In the genomic region with DNA sequence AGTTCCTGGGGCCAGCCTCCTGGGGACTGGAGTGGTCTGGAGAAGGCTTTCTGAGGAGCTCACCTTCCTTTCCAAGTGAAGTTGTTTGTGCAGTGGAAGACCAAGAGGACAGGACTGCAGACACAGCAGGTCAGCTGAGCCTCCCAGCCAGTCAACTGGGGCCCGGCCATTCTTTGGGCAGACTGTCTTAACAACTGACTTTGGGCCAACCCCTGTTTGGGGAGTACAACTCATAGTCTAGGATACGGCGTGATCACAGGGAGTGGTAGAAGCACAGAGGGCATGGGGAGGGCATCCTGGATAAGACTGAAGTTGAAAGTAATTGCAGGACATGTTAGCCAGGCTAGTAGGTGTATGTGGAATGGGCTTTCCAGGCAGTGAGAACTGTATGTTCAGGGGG, we compare ENCODE assay signal across 23 cellular contexts. TPM values are rescaled to one million over a fixed set of nuclear protein-coding genes. Genes with fewer than 3 reads are reported as not detected.
DNase-seq lines count a peak whose midpoint lies in the region; ATAC-seq, FAIRE-seq and TF ChIP-seq lines count a peak whose summit lies in the region.
"Had no signal": no experiment of that assay in that cellular context is flagged by ENCODE, and none has a peak within 500 bp of the region (broad histone marks: within the 10 kb centered on the region; RNA-seq: fewer than 3 reads in every experiment).

No MANE protein-coding gene starts in this region.

- TF ChIP-seq EP300 in HepG2 (IDR thresholded peaks at IDR 0.05; ENCODE audit: low read depth in 2 of 2, low read length in 2 of 2) (no peak), HepG2 (CRISPR knock-in tag; IDR thresholded peaks at IDR 0.05; ENCODE audit: borderline replicate concordance) (no peak), transverse colon (IDR thresholded peaks at IDR 0.05; ENCODE audit: low read depth) (no peak)

- H3K4me1 Mint-ChIP-seq in T-helper 17 cell, result peaks cover 5% of the 10 kb centered on the region
- H3K4me1 Mint-ChIP-seq: stimulated activated naive B cell treated with anti-CD40 and anti-IgM and Interleukin-4, amounts not matched to agents 10 μg/mL and 1 μg/mL and 100 μg/mL, for 72 hours had no signal

- no peak overlapping the region for H2AFZ ChIP-seq in HepG2 (ENCODE audit: low read length)
- H2AFZ ChIP-seq in smooth muscle cell (ENCODE audit: low read depth), result no peak overlapping the region

- H3K4me3 ChIP-seq in HepG2 (replicated peaks in 1 of 3; ENCODE audit: insufficient read depth in 1 of 3, low read depth in 2 of 3, low read length in 3 of 3) (no peak overlapping the region), gastrocnemius medialis (no peak overlapping the region), esophagus squamous epithelium (no peak overlapping the region), transverse colon (no peak overlapping the region), smooth muscle cell (no peak overlapping the region)
- H3K4me3 ChIP-seq: esophagus muscularis mucosa, gastroesophageal sphincter, testis had no signal

- H3K9ac ChIP-seq in HepG2 (ENCODE audit: insufficient read depth, low read depth, low read length) (no peak overlapping the region), smooth muscle cell (ENCODE audit: low read depth) (no peak overlapping the region)

- H3K27me3 ChIP-seq in HepG2 (ENCODE audit: control insufficient read depth in 1 of 2, insufficient read depth in 2 of 2, low read length in 2 of 2) (no peaks in the 10 kb centered on the region), gastrocnemius medialis (no peaks in the 10 kb centered on the region), esophagus squamous epithelium (no peaks in the 10 kb centered on the region), transverse colon (no peaks in the 10 kb centered on the region), smooth muscle cell (ENCODE audit: low read depth) (no peaks in the 10 kb centered on the region)
- H3K27me3 ChIP-seq: esophagus muscularis mucosa, gastroesophageal sphincter, testis had no signal

- POLR2A ChIA-PET in HepG2 (lab: Yijun Ruan, JAX), result interaction anchor here (2.8 kb wide), 1 partner anchor 31 kb away, joined by 25 read pairs; no protein-coding TSS in a partner anchor

- H3K79me2 ChIP-seq in HepG2 (ENCODE audit: insufficient read depth, low read length) (peaks cover 2% of the 10 kb centered on the region), smooth muscle cell (ENCODE audit: low read depth) (no peaks in the 10 kb centered on the region)

- H3K36me3 ChIP-seq in HepG2 (replicated peaks in 1 of 2; ENCODE audit: control insufficient read depth in 1 of 2, insufficient read depth in 2 of 2, low read length in 2 of 2) (peaks cover 6 to 45% of the 10 kb centered on the region in 2 experiments), gastrocnemius medialis (peaks cover 0 to 24% of the 10 kb centered on the region in 2 donors), esophagus squamous epithelium (peaks cover 0 to 43% (median 3%) of the 10 kb centered on the region in 3 donors), transverse colon (no peaks in the 10 kb centered on the region), smooth muscle cell (ENCODE audit: low read depth) (peaks cover 4% of the 10 kb centered on the region)

- no peak overlapping the region for H3K4me2 ChIP-seq in HepG2 (ENCODE audit: low read depth, low read length)
- no peak overlapping the region for H3K4me2 ChIP-seq in smooth muscle cell

- no peaks in the 10 kb centered on the region for H3K9me3 ChIP-seq in T-helper 17 cell (ENCODE audit: control insufficient read depth, low read length, poor library complexity, severe bottlenecking)
- H3K9me3 ChIP-seq in HepG2 (ENCODE audit: low read length), result no peaks in the 10 kb centered on the region
- no peaks in the 10 kb centered on the region for H3K9me3 ChIP-seq in gastrocnemius medialis
- H3K9me3 ChIP-seq in esophagus squamous epithelium, result no peaks in the 10 kb centered on the region
- H3K9me3 ChIP-seq in transverse colon, result no peaks in the 10 kb centered on the region
- H3K9me3 ChIP-seq in smooth muscle cell (replicated peaks; ENCODE audit: low read depth), result no peaks in the 10 kb centered on the region
- H3K9me3 ChIP-seq: esophagus muscularis mucosa, gastroesophageal sphincter, testis had no signal

- TF ChIP-seq CTCF in HepG2 (CRISPR knock-in tag; IDR thresholded peaks at IDR 0.05), result no peak
- no peak for TF ChIP-seq CTCF in gastrocnemius medialis (IDR thresholded peaks at IDR 0.05 in 4 of 5, conservative IDR thresholded peaks at IDR 0.05 in 1 of 5)
- TF ChIP-seq CTCF in esophagus squamous epithelium (IDR thresholded peaks at IDR 0.05), result no peak
- TF ChIP-seq CTCF in transverse colon (IDR thresholded peaks at IDR 0.05), result no peak
- TF ChIP-seq CTCF in smooth muscle cell (IDR thresholded peaks at IDR 0.05; ENCODE audit: borderline replicate concordance, insufficient read depth, poor library complexity, severe bottlenecking), result no peak

- H3K4me3 Mint-ChIP-seq in T-helper 17 cell, result peak overlapping the region; percentile 25
- H3K4me3 Mint-ChIP-seq: activated T-helper 1 cell treated with anti-CD3 and anti-CD28 coated beads, Interleukin-12 subunit alpha, Interleukin-12 subunit beta, Interleukin-2, Interleukin-4 antibody, amounts not matched to agents 30 ng/mL and 10 ng/mL and 1 ng/mL, durations not matched to agents 14 hours and 24 hours and 36 hours; CD8-positive, alpha-beta T cell; effector memory CD8-positive, alpha-beta T cell; natural killer cell treated with Interleukin-12 subunit alpha and Interleukin-12 subunit beta and Interleukin-15 and Interleukin-18, amount 100 ng/mL, for 72 hours; stimulated activated naive B cell treated with anti-CD40 and anti-IgM and Interleukin-4, amounts not matched to agents 10 μg/mL and 1 μg/mL and 100 μg/mL, for 72 hours had no signal

- WGBS in HepG2 (ENCODE audit: low lambda C conversion rate), result 100% methylated on average over 3 of the region's 3 CpGs
- WGBS in esophagus squamous epithelium, 2 donors, result 75 to 80% methylated on average over 1 to 2 of the region's 3 CpGs
- WGBS in transverse colon (ENCODE audit: low coverage in 1 of 2), 2 donors, result 76% methylated on average over 3 of the region's 3 CpGs; no CpG with 5 or more reads in 1 of the 2 donors
- 97% methylated on average over 3 of the region's 3 CpGs for WGBS in smooth muscle cell (ENCODE audit: low lambda C conversion rate)

- no peaks in the 10 kb centered on the region for H3F3A ChIP-seq in smooth muscle cell (ENCODE audit: low read depth)

- no peak for TF ChIP-seq POLR2A in HepG2 (IDR thresholded peaks at IDR 0.05; ENCODE audit: insufficient read depth in 1 of 2, low read depth in 2 of 2, low read length in 2 of 2)
- no peak for TF ChIP-seq POLR2A in gastrocnemius medialis (IDR thresholded peaks at IDR 0.05)
- no peak for TF ChIP-seq POLR2A in esophagus squamous epithelium (IDR thresholded peaks at IDR 0.05)
- TF ChIP-seq POLR2A in transverse colon (IDR thresholded peaks at IDR 0.05), result no peak

- H3K36me3 Mint-ChIP-seq in T-helper 17 cell (ENCODE audit: low read depth), result peaks cover 12% of the 10 kb centered on the region

- H4K20me1 ChIP-seq in HepG2 (ENCODE audit: insufficient read depth, low read length) (no peaks in the 10 kb centered on the region), smooth muscle cell (ENCODE audit: low read depth) (no peaks in the 10 kb centered on the region)

- DNase-seq in T-helper 17 cell (no peak), Right ventricle myocardium superior (no peak), HepG2 (ENCODE audit: low spot score) (no peak), gastrocnemius medialis (peak; percentile 74 to 78), SHP77 treated with DMSO at 0.1 percent for 48 hours (lab: John Stamatoyannopoulos, UW) (no peak), esophagus squamous epithelium (lab: John Stamatoyannopoulos, UW) (no peak), transverse colon (no peak), smooth muscle cell (lab: John Stamatoyannopoulos, UW; ENCODE audit: unreplicated experiment) (no peak)
- DNase-seq: CD8-positive, alpha-beta T cell; effector memory CD8-positive, alpha-beta T cell; GDM1; NCI-H1930; NCI-H2227 treated with DMSO at 0.1 percent for 48 hours; NCI-H82; stimulated activated CD4-positive, alpha-beta T cell treated with anti-CD3 and anti-CD28 coated beads, Interleukin-2, amount 100 ng/mL, for 48 hours; stimulated activated naive B cell treated with anti-CD40 and anti-IgM and Interleukin-4, amounts not matched to agents 10 μg/mL and 1 μg/mL and 100 μg/mL, for 72 hours; testis had no signal

- in situ Hi-C loops in HepG2 (cut with HindIII; ENCODE audit: extremely low pct_ligation_motif_present, low pct_unique_long_range_greater_than_20kb) (no loop called here), gastrocnemius medialis (cut with MboI; ENCODE audit: low sequenced_read_pairs in 4 of 4) (no loop called here), transverse colon (cut with MboI; ENCODE audit: low pct_ligation_motif_present in 1 of 4, low pct_unique_long_range_greater_than_20kb in 1 of 4, low sequenced_read_pairs in 3 of 4) (no loop called here)

- FAIRE-seq in HepG2 (lab: Jason Lieb, UNC), result no peak
- FAIRE-seq: astrocyte had no signal

- BruUV-seq in HepG2 (replicated peaks; lab: Mats Ljungman, UMichigan), result no TSS peak

- ATAC-seq in T-helper 17 cell, result no peak
- peak; percentile 74 for ATAC-seq in Right ventricle myocardium superior (ENCODE audit: poor library complexity)
- no peak for ATAC-seq in HepG2
- ATAC-seq in gastrocnemius medialis, result peak; percentile 82 to 87
- ATAC-seq: activated naive CD4-positive, alpha-beta T cell treated with anti-CD3 and anti-CD28 coated beads, Interleukin-2, amount 50 U/mL, for 72 hours; CD8-positive, alpha-beta T cell; effector memory CD8-positive, alpha-beta T cell; gastroesophageal sphincter; stimulated activated naive B cell treated with anti-CD40 and anti-IgM and Interleukin-4, amounts not matched to agents 10 μg/mL and 1 μg/mL and 100 μg/mL, for 72 hours had no signal

- H3K27me3 Mint-ChIP-seq in T-helper 17 cell, result no peaks in the 10 kb centered on the region
- H3K27me3 Mint-ChIP-seq: effector memory CD8-positive, alpha-beta T cell; natural killer cell treated with Interleukin-12 subunit alpha and Interleukin-12 subunit beta and Interleukin-15 and Interleukin-18, amount 100 ng/mL, for 72 hours; stimulated activated naive B cell treated with anti-CD40 and anti-IgM and Interleukin-4, amounts not matched to agents 10 μg/mL and 1 μg/mL and 100 μg/mL, for 72 hours had no signal

- H3K27ac ChIP-seq in HepG2 (ENCODE audit: extremely low read length, insufficient read depth, low read length) (peak overlapping the region; percentile 95), gastrocnemius medialis (peak overlapping the region; percentile 79 to 95 (median 88)), esophagus squamous epithelium (no peak overlapping the region), transverse colon (peak overlapping the region in 1 of 4 donors; percentile 11), smooth muscle cell (ENCODE audit: low read depth) (no peak overlapping the region)
- H3K27ac ChIP-seq: esophagus muscularis mucosa, gastroesophageal sphincter, testis had no signal

- no peak overlapping the region for H3K27ac Mint-ChIP-seq in T-helper 17 cell
- H3K27ac Mint-ChIP-seq: activated naive CD4-positive, alpha-beta T cell treated with anti-CD3 and anti-CD28 coated beads, Interleukin-2, amount 50 U/mL, for 72 hours; activated T-helper 1 cell treated with anti-CD3 and anti-CD28 coated beads, Interleukin-12 subunit alpha, Interleukin-12 subunit beta, Interleukin-2, Interleukin-4 antibody, amounts not matched to agents 30 ng/mL and 10 ng/mL and 1 ng/mL, durations not matched to agents 14 hours and 24 hours and 36 hours; CD8-positive, alpha-beta T cell; effector memory CD8-positive, alpha-beta T cell; natural killer cell treated with Interleukin-12 subunit alpha and Interleukin-12 subunit beta and Interleukin-15 and Interleukin-18, amount 100 ng/mL, for 72 hours; stimulated activated naive B cell treated with anti-CD40 and anti-IgM and Interleukin-4, amounts not matched to agents 10 μg/mL and 1 μg/mL and 100 μg/mL, for 72 hours had no signal

- TF ChIP-seq RAD21 in HepG2 (CRISPR knock-in tag; IDR thresholded peaks at IDR 0.05), result no peak

- H3K4me1 ChIP-seq in HepG2 (ENCODE audit: insufficient read depth, low read length) (peaks cover 65% of the 10 kb centered on the region), gastrocnemius medialis (peaks cover 62 to 77% of the 10 kb centered on the region in 2 donors), esophagus squamous epithelium (peaks cover 0 to 44% (median 3%) of the 10 kb centered on the region in 3 donors), transverse colon (peaks cover 3 to 39% (median 10%) of the 10 kb centered on the region in 4 donors), smooth muscle cell (ENCODE audit: low read depth) (no peaks in the 10 kb centered on the region)
- H3K4me1 ChIP-seq: testis had no signal

- CTCF ChIA-PET in HepG2 (lab: Yijun Ruan, JAX; ENCODE audit: low intra/inter-chr PET ratio, low total read pairs), result no interaction called here

- intact Hi-C loops in Right ventricle myocardium superior (cut with DNase I), result no loop called here
- intact Hi-C loops in HepG2 (cut with micrococcal nuclease; ENCODE audit: unreplicated experiment), result no loop called here
- intact Hi-C loops in gastrocnemius medialis (cut with DNase I; ENCODE audit: low total_unique reads), result loop anchor here (2.0 kb wide), 1 partner anchor 21 kb away; no protein-coding TSS in a partner anchor
- intact Hi-C loops in esophagus squamous epithelium (cut with DNase I), result no loop called here
- intact Hi-C loops in transverse colon (cut with DNase I; ENCODE audit: low total_unique reads), result no loop called here

RNA-seq across cellular contexts. Expression of a gene that starts 50.3 kb away (rescaled TPM):
- total RNA-seq in T-helper 17 cell (10 to 100 TPM; 11.7 to 14.2 TPM), Right ventricle myocardium superior (283 TPM), HepG2 (2016; rRNA removed; fragmentation: Illumina TruSeq; extraction: Trizol) (105 and 122 TPM in 2 replicates), gastrocnemius medialis (100 to 1,000 TPM; 320 to 713 (median 666) TPM), esophagus squamous epithelium (10 to 100 TPM; 43.1 to 77.2 (median 47.4) TPM), transverse colon (100 to 1,000 TPM in 2 of 4 donors, 10 to 100 TPM in 2; 45.0 to 144 (median 103) TPM), smooth muscle cell (72.7 and 75.3 TPM in 2 replicates)
- 59.3 and 60.5 TPM in 2 replicates for total RNA-seq in HepG2 (2016; cell fraction: cytosol; rRNA removed; fragmentation: Illumina TruSeq; extraction: Trizol; ENCODE audit: low read depth)
- 107 TPM in 2 replicates for total RNA-seq in HepG2 (2016; cell fraction: insoluble cytoplasmic fraction; rRNA removed; fragmentation: Illumina TruSeq; extraction: Trizol)
- total RNA-seq in HepG2 (2016; cell fraction: membrane; rRNA removed; fragmentation: Illumina TruSeq; extraction: Trizol), result 105 and 112 TPM in 2 replicates
- 52.5 and 58.8 TPM in 2 replicates for total RNA-seq in HepG2 (2016; cell fraction: nucleus; rRNA removed; fragmentation: Illumina TruSeq; extraction: Trizol)
- polyA plus RNA-seq in HepG2 (2011; rRNA removed) (49.2 and 51.6 TPM in 2 replicates), smooth muscle cell (82.6 and 87.6 TPM in 2 replicates)
- polyA plus RNA-seq in HepG2 (2011; cell fraction: cytosol; rRNA removed), result 49.9 and 50.0 TPM in 2 replicates
- 21.6 and 21.7 TPM in 2 replicates for polyA plus RNA-seq in HepG2 (2011; cell fraction: nucleus; rRNA removed)
- 99.6 and 140 TPM in 2 replicates for polyA plus RNA-seq in HepG2 (2012)
- polyA plus RNA-seq in HepG2 (2016; cell fraction: cytosol; fragmentation: Illumina TruSeq; extraction: Trizol; ENCODE audit: low read depth), result 57.2 and 57.6 TPM in 2 replicates
- 89.8 and 107 TPM in 2 replicates for polyA plus RNA-seq in HepG2 (2016; cell fraction: insoluble cytoplasmic fraction; fragmentation: Illumina TruSeq; extraction: Trizol; ENCODE audit: low read depth)
- polyA plus RNA-seq in HepG2 (2016; cell fraction: membrane; fragmentation: Illumina TruSeq; extraction: Trizol; ENCODE audit: low read depth), result 68.6 and 74.3 TPM in 2 replicates
- 44.1 and 47.6 TPM in 2 replicates for polyA plus RNA-seq in HepG2 (2016; cell fraction: nucleus; fragmentation: Illumina TruSeq; extraction: Trizol; ENCODE audit: insufficient read depth, low read depth)
- polyA minus RNA-seq in HepG2 (2011; rRNA and poly(A)+ RNA removed; ENCODE audit: low replicate concordance), result 39.4 and 62.3 TPM in 2 replicates
- polyA minus RNA-seq in HepG2 (2011; cell fraction: cytosol; rRNA and poly(A)+ RNA removed), result 49.2 and 52.4 TPM in 2 replicates
- 48.6 and 52.9 TPM in 2 replicates for polyA minus RNA-seq in HepG2 (2011; cell fraction: nucleus; rRNA and poly(A)+ RNA removed)

Comparison
In these comparisons a context has a peak if more than half of its experiments do, and no peak if none do; other contexts are left out.
1. ATAC-seq: peak in Right ventricle myocardium superior (single experiment) and gastrocnemius medialis (2 of 2); none in T-helper 17 cell (single experiment) and HepG2 (single experiment).
2. DNase-seq: peak in gastrocnemius medialis (2 of 2); none in T-helper 17 cell (0 of 3), Right ventricle myocardium superior (single experiment), HepG2 (single experiment), SHP77 treated with DMSO at 0.1 percent for 48 hours (single experiment), esophagus squamous epithelium (single experiment), transverse colon (single experiment) and smooth muscle cell (single experiment).
3. H3K27ac ChIP-seq: peak in HepG2 (single experiment) and gastrocnemius medialis (4 of 4); none in esophagus squamous epithelium (0 of 4) and smooth muscle cell (single experiment).